ENCODE assay signal across 34 cellular contexts in genomic region chr10:121976607-121977006, GRCh38. TPM values are rescaled to one million over a fixed set of nuclear protein-coding genes. Genes with fewer than 3 reads are reported as not detected.
DNase-seq lines count a peak whose midpoint lies in the region; ATAC-seq and TF ChIP-seq lines count a peak whose summit lies in the region.
"Had no signal": no experiment of that assay in that cellular context is flagged by ENCODE, and none has a peak within 500 bp of the region (broad histone marks: within the 10 kb centered on the region; RNA-seq: fewer than 3 reads in every experiment).

No MANE protein-coding gene starts in this region.

- H3K27me3 ChIP-seq in colonic mucosa = no peaks in the 10 kb centered on the region
- H3K27me3 ChIP-seq: pancreas, suprapubic skin, upper lobe of right lung had no signal

- ATAC-seq in HG03025 (IDR thresholded peaks at IDR 0.05; ENCODE audit: low FRiP score, unreplicated experiment) (no peak), HG02973 (IDR thresholded peaks at IDR 0.05; ENCODE audit: unreplicated experiment) (no peak)
- ATAC-seq: esophagus mucosa, GM23338, left ventricle myocardium superior, pancreas, Right ventricle myocardium inferior, upper lobe of right lung had no signal

- H3K4me1 ChIP-seq in colonic mucosa = no peaks in the 10 kb centered on the region

- intact Hi-C loops in colonic mucosa (cut with DNase I) = loop anchor here (10.0 kb wide), 1 partner anchor 52 kb away; the partner anchor contains the start of gene ATE1

- peak overlapping the region; percentile 28 for H3K4me3 Mint-ChIP-seq in T-helper 2 cell treated with Interferon-gamma antibody and Interleukin-4, amounts not matched to agents 5 μg/mL and 100 μg/mL, for 36 hours
- H3K4me3 Mint-ChIP-seq in immature natural killer cell (peak overlapping the region; percentile 2 to 82 (median 41)), neural crest cell (peak overlapping the region; percentile 77)
- H3K4me3 Mint-ChIP-seq: dendritic cell treated with granulocyte-macrophage colony-stimulating factor and Interleukin-4, amounts not matched to agents 40 ng/mL and 50 ng/mL, for 4 days; T-helper 1 cell treated with Interleukin-12 subunit alpha and Interleukin-12 subunit beta and Interleukin-4 antibody, amounts not matched to agents 30 μg/mL and 1 μg/mL, for 36 hours had no signal

- H3K27ac Mint-ChIP-seq in T-helper 2 cell treated with Interferon-gamma antibody and Interleukin-4, amounts not matched to agents 5 μg/mL and 100 μg/mL, for 36 hours = no peak overlapping the region
- H3K27ac Mint-ChIP-seq in immature natural killer cell (no peak overlapping the region), neural crest cell (ENCODE audit: unreplicated experiment) (no peak overlapping the region)
- H3K27ac Mint-ChIP-seq: dendritic cell treated with granulocyte-macrophage colony-stimulating factor and Interleukin-4, amounts not matched to agents 40 ng/mL and 50 ng/mL, for 4 days; GM23338; T-helper 1 cell treated with Interleukin-12 subunit alpha and Interleukin-12 subunit beta and Interleukin-4 antibody, amounts not matched to agents 30 μg/mL and 1 μg/mL, for 36 hours had no signal

- no peaks in the 10 kb centered on the region for H3K27me3 Mint-ChIP-seq in T-helper 2 cell treated with Interferon-gamma antibody and Interleukin-4, amounts not matched to agents 5 μg/mL and 100 μg/mL, for 36 hours (ENCODE audit: low read depth)
- H3K27me3 Mint-ChIP-seq in immature natural killer cell (ENCODE audit: low read depth in 3 of 3) (peaks cover 0 to 4% (median 0%) of the 10 kb centered on the region in 3 donors), neural crest cell (ENCODE audit: low read depth) (no peaks in the 10 kb centered on the region)
- H3K27me3 Mint-ChIP-seq: dendritic cell treated with granulocyte-macrophage colony-stimulating factor and Interleukin-4, amounts not matched to agents 40 ng/mL and 50 ng/mL, for 4 days had no signal

- no peak for DNase-seq in T-helper 2 cell treated with Interferon-gamma antibody and Interleukin-4, amounts not matched to agents 5 μg/mL and 100 μg/mL, for 36 hours (ENCODE audit: low spot score)
- DNase-seq in T-helper 2 cell (no peak), HuH-7 (ENCODE audit: low spot score) (peak; percentile 74), immature natural killer cell (no peak), neural crest cell (ENCODE audit: low read depth, low spot score) (no peak), colonic mucosa (no peak)
- DNase-seq: activated CD4-positive, CD25-positive, alpha-beta regulatory T cell treated with anti-CD3 and anti-CD28 coated beads, Interleukin-2, amount 50 U/mL, for 72 hours; activated CD8-positive, alpha-beta memory T cell treated with anti-CD3 and anti-CD28 coated beads for 24 hours; activated gamma-delta T cell; activated T-cell treated with anti-CD3 and anti-CD28 coated beads for 4 hours; C1 segment of cervical spinal cord; caudate nucleus; head of caudate nucleus; left ventricle myocardium superior; NCI-H1417 treated with DMSO at 0.1 percent for 48 hours; NCI-H2081; NCI-H226; NCI-H69; pancreas; PC-9; SK-N-SH; small intestine; stimulated activated CD4-positive, alpha-beta T cell treated with anti-CD3 and anti-CD28 coated beads, Interleukin-1b, Interleukin-23, amount 100 ng/mL, for 48 hours; stimulated activated naive CD4-positive, alpha-beta T cell treated with Interleukin-2 at 50 U/mL for 16 hours; upper lobe of right lung had no signal

- H3K9me3 Mint-ChIP-seq in T-helper 2 cell treated with Interferon-gamma antibody and Interleukin-4, amounts not matched to agents 5 μg/mL and 100 μg/mL, for 36 hours = peaks cover 14% of the 10 kb centered on the region
- H3K9me3 Mint-ChIP-seq in immature natural killer cell (no peaks in the 10 kb centered on the region), neural crest cell (peaks cover 14% of the 10 kb centered on the region)

- no peak overlapping the region for H3K4me3 ChIP-seq in colonic mucosa
- H3K4me3 ChIP-seq: GM23338, pancreas, suprapubic skin, upper lobe of right lung had no signal

- H3K36me3 ChIP-seq in colonic mucosa = no peaks in the 10 kb centered on the region
- H3K36me3 ChIP-seq: pancreas, upper lobe of right lung had no signal

- TF ChIP-seq CTCF in neural crest cell (conservative IDR thresholded peaks at IDR 0.05) (no peak), colonic mucosa (IDR thresholded peaks at IDR 0.05) (no peak)

- H3K27ac ChIP-seq in colonic mucosa = no peak overlapping the region
- H3K27ac ChIP-seq: 22Rv1, pancreas, PC-9, suprapubic skin, upper lobe of right lung had no signal

- H3K4me1 Mint-ChIP-seq in T-helper 2 cell treated with Interferon-gamma antibody and Interleukin-4, amounts not matched to agents 5 μg/mL and 100 μg/mL, for 36 hours (ENCODE audit: low read depth) = peaks cover 12% of the 10 kb centered on the region
- H3K4me1 Mint-ChIP-seq in immature natural killer cell = peaks cover 23 to 26% of the 10 kb centered on the region in 2 donors
- H3K4me1 Mint-ChIP-seq in neural crest cell = peaks cover 18% of the 10 kb centered on the region

- no peaks in the 10 kb centered on the region for H3K9me3 ChIP-seq in colonic mucosa
- H3K9me3 ChIP-seq: pancreas, SK-N-SH, suprapubic skin, upper lobe of right lung had no signal

- peaks cover 12% of the 10 kb centered on the region for H3K36me3 Mint-ChIP-seq in T-helper 2 cell treated with Interferon-gamma antibody and Interleukin-4, amounts not matched to agents 5 μg/mL and 100 μg/mL, for 36 hours (ENCODE audit: low read depth)
- H3K36me3 Mint-ChIP-seq in immature natural killer cell = peaks cover 0 to 6% (median 3%) of the 10 kb centered on the region in 3 donors
- peaks cover 18% of the 10 kb centered on the region for H3K36me3 Mint-ChIP-seq in neural crest cell (ENCODE audit: low read depth)

- H3K9ac ChIP-seq in colonic mucosa (ENCODE audit: low read depth in 2 of 2, low read length in 2 of 2) = no peak overlapping the region
- H3K9ac ChIP-seq: SK-N-SH had no signal

RNA-seq across cellular contexts. Expression of gene NSMCE4A, which starts 1.6 kb away (rescaled TPM):
- polyA plus RNA-seq in immature natural killer cell = 10 to 100 TPM; 38.5 to 79.6 (median 48.7) TPM
- total RNA-seq in neural crest cell (85.0 and 87.5 TPM in 2 replicates), colonic mucosa (10 to 100 TPM; 55.0 to 63.9 TPM)

RNA-seq across cellular contexts. Expression of gene TACC2, which starts 12.4 kb away (rescaled TPM):
- polyA plus RNA-seq in immature natural killer cell = not detected
- total RNA-seq in neural crest cell (48.2 and 52.6 TPM in 2 replicates), colonic mucosa (10 to 100 TPM; 90.0 to 93.2 TPM)

RNA-seq across cellular contexts. Expression of gene ATE1, which starts 48.8 kb away (rescaled TPM):
- 10 to 100 TPM; 16.9 to 34.5 (median 32.9) TPM for polyA plus RNA-seq in immature natural killer cell
- 26.0 and 27.6 TPM in 2 replicates for total RNA-seq in neural crest cell
- 10 to 100 TPM; 32.9 to 78.0 TPM for total RNA-seq in colonic mucosa
